Comparison of ENCODE assay signal across 8 cellular contexts in genomic region chr10:28676297-28676967, GRCh38. TPM values are rescaled to one million over a fixed set of nuclear protein-coding genes. Genes with fewer than 3 reads are reported as not detected.
DNase-seq lines count a peak whose midpoint lies in the region; TF ChIP-seq lines count a peak whose summit lies in the region.

No MANE protein-coding gene starts in this region.

- peak overlapping the region; percentile 98 for H3K4me2 ChIP-seq in hepatocyte
- H3K4me2 ChIP-seq in skeletal muscle satellite cell (ENCODE audit: low read length), result peak overlapping the region; percentile 97

- H3K27ac Mint-ChIP-seq in activated naive CD8-positive, alpha-beta T cell, result no peak overlapping the region

- H3K4me1 Mint-ChIP-seq in activated naive CD8-positive, alpha-beta T cell (ENCODE audit: low read depth), result peaks cover 32% of the 10 kb centered on the region

- peaks cover 54% of the 10 kb centered on the region; the same call in 1 of the 2 replicates for H3K27me3 ChIP-seq in HUES64 (ENCODE audit: insufficient read depth, low read length)
- no peaks in the 10 kb centered on the region for H3K27me3 ChIP-seq in hepatocyte
- peaks cover 53% of the 10 kb centered on the region for H3K27me3 ChIP-seq in skeletal muscle satellite cell (ENCODE audit: control insufficient read depth, insufficient read depth, low read length)

- DNase-seq in COR-L47 (lab: John Stamatoyannopoulos, UW) (peak; percentile 14), hepatocyte (ENCODE audit: low spot score) (no peak), HK-2 (ENCODE audit: unreplicated experiment) (no peak), germinal center (ENCODE audit: low spot score) (no peak), NOMO-1 (lab: John Stamatoyannopoulos, UW; ENCODE audit: unreplicated experiment in 2 of 2) (no peak)

- peak overlapping the region; percentile 81 for H2AFZ ChIP-seq in hepatocyte

- no peaks in the 10 kb centered on the region for H3K36me3 Mint-ChIP-seq in activated naive CD8-positive, alpha-beta T cell

- H3K27me3 Mint-ChIP-seq in activated naive CD8-positive, alpha-beta T cell, result peaks cover 49% of the 10 kb centered on the region

- H3K9me3 Mint-ChIP-seq in activated naive CD8-positive, alpha-beta T cell (ENCODE audit: low read depth), result no peaks in the 10 kb centered on the region

- H3K4me3 Mint-ChIP-seq in activated naive CD8-positive, alpha-beta T cell, result peak overlapping the region; percentile 82

- no peak for TF ChIP-seq CTCF in hepatocyte (IDR thresholded peaks at IDR 0.05; ENCODE audit: poor library complexity)

- H3K4me1 ChIP-seq in HUES64 (ENCODE audit: insufficient read depth, low read length), result peaks cover 29% of the 10 kb centered on the region
- peaks cover 7% of the 10 kb centered on the region for H3K4me1 ChIP-seq in hepatocyte (ENCODE audit: insufficient read depth)
- H3K4me1 ChIP-seq in skeletal muscle satellite cell (ENCODE audit: control insufficient read depth, insufficient read depth, low read length), result peaks cover 30% of the 10 kb centered on the region

- no peaks in the 10 kb centered on the region for H3K9me2 ChIP-seq in hepatocyte (replicated peaks; ENCODE audit: insufficient read depth)

- H3K9me3 ChIP-seq in HUES64 (ENCODE audit: insufficient read depth, low read depth, low read length) (no peaks in the 10 kb centered on the region), hepatocyte (ENCODE audit: low read depth) (no peaks in the 10 kb centered on the region), skeletal muscle satellite cell (replicated peaks; ENCODE audit: low read length) (no peaks in the 10 kb centered on the region)

- H3K4me3 ChIP-seq in HUES64 (ENCODE audit: low read length), result peak overlapping the region; percentile 88
- H3K4me3 ChIP-seq in hepatocyte, result peak overlapping the region; percentile 86
- peak overlapping the region; percentile 91 for H3K4me3 ChIP-seq in skeletal muscle satellite cell (ENCODE audit: low read length)

- H3K9ac ChIP-seq in HUES64 (ENCODE audit: low read depth, low read length), result peak overlapping the region; percentile 71
- H3K9ac ChIP-seq in skeletal muscle satellite cell (ENCODE audit: low read depth, low read length), result peak overlapping the region; percentile 59

- H3K79me2 ChIP-seq in hepatocyte, result peaks cover 41% of the 10 kb centered on the region

- peak overlapping the region; percentile 84; the same call in 1 of the 2 replicates for H3K27ac ChIP-seq in HUES64 (ENCODE audit: low read depth, low read length)
- no peak overlapping the region for H3K27ac ChIP-seq in hepatocyte

- 2% methylated on average over 24 of the region's 26 CpGs for WGBS in HUES64
- 8% methylated on average over 23 of the region's 26 CpGs for WGBS in hepatocyte (ENCODE audit: low lambda C conversion rate, missing lambda C conversion rate)

- peaks cover 37% of the 10 kb centered on the region for H4K20me1 ChIP-seq in hepatocyte (ENCODE audit: insufficient read depth, poor library complexity, severe bottlenecking)

- H3K36me3 ChIP-seq in HUES64 (ENCODE audit: insufficient read depth, low read length), result peaks cover 3% of the 10 kb centered on the region
- H3K36me3 ChIP-seq in hepatocyte (replicated peaks; ENCODE audit: insufficient read depth, low read depth), result no peaks in the 10 kb centered on the region
- no peaks in the 10 kb centered on the region for H3K36me3 ChIP-seq in skeletal muscle satellite cell (ENCODE audit: insufficient read depth, low read length)

RNA-seq across cellular contexts. Expression of gene BAMBI, which starts 0.9 kb away (rescaled TPM):
- 19.1 TPM for polyA plus RNA-seq in HUES64 (2013, experiment 1 of 2)
- polyA plus RNA-seq in HUES64 (2013, experiment 2 of 2), result 20.6 TPM
- total RNA-seq in hepatocyte, result 111 and 116 TPM in 2 replicates
- polyA plus RNA-seq in hepatocyte, result 148 and 163 TPM in 2 replicates
- total RNA-seq in skeletal muscle satellite cell (2012; rRNA removed), result 1.5 TPM in 2 replicates
